In genomic region chr22:20658433-20659222, GRCh38 we compare ENCODE assay signal across 27 cellular contexts.
"Had no signal": no experiment of that assay in that cellular context is flagged by ENCODE, and none has a peak within 500 bp of the region (broad histone marks: within the 10 kb centered on the region; RNA-seq: fewer than 3 reads in every experiment).

No MANE protein-coding gene starts in this region.

- H3K36me3 Mint-ChIP-seq: mesothelial cell of epicardium, neural progenitor cell, type B pancreatic cell had no signal

- H3K4me3 Mint-ChIP-seq: mesothelial cell of epicardium; naive B cell; natural killer cell; nephron progenitor cell; neural progenitor cell; stimulated activated naive B cell treated with anti-CD40 and anti-IgM and Interleukin-4, amounts not matched to agents 10 μg/mL and 1 μg/mL and 100 μg/mL, for 72 hours; stimulated activated naive CD8-positive, alpha-beta T cell treated with anti-CD3 and anti-CD28 coated beads, Interleukin-15, Interleukin-2, amounts not matched to agents 100 ng/mL and 50 ng/mL, for 24 hours; type B pancreatic cell had no signal

- ATAC-seq: natural killer cell; pancreas; right cardiac atrium; sciatic nerve; stimulated activated naive B cell treated with anti-CD40 and anti-IgM and Interleukin-4, amounts not matched to agents 10 μg/mL and 1 μg/mL and 100 μg/mL, for 72 hours had no signal

- H3K27ac ChIP-seq: hepatocyte, left ventricle myocardium inferior, neural progenitor cell, pancreas, prostate gland, skin epidermis, suprapubic skin, tibial nerve, uterus had no signal

- H3K4me1 Mint-ChIP-seq: mesothelial cell of epicardium; naive B cell; nephron progenitor cell; neural progenitor cell; stimulated activated naive B cell treated with anti-CD40 and anti-IgM and Interleukin-4, amounts not matched to agents 10 μg/mL and 1 μg/mL and 100 μg/mL, for 72 hours had no signal

- H2AFZ ChIP-seq: hepatocyte, neural progenitor cell had no signal

- H3K36me3 ChIP-seq: left ventricle myocardium inferior, neural progenitor cell, pancreas, prostate gland, suprapubic skin, tibial nerve, uterus had no signal

- H3K9ac ChIP-seq: neural progenitor cell had no signal

- H3K4me3 ChIP-seq: hepatocyte, left ventricle myocardium inferior, lung, neural progenitor cell, pancreas, prostate gland, suprapubic skin, tibial nerve, uterus had no signal

- H3K27me3 ChIP-seq: neural progenitor cell, tibial nerve had no signal

- DNase-seq: islet precursor cell; left ventricle myocardium inferior; mesendoderm; naive B cell; natural killer cell; nephron progenitor cell; pancreas; posterior cingulate gyrus; retina; right cardiac atrium; stimulated activated CD4-positive, alpha-beta T cell treated with anti-CD3 and anti-CD28 coated beads, Interleukin-12 subunit alpha, Interleukin-12 subunit beta, amount 100 ng/mL, for 4 hours; stimulated activated CD4-positive, alpha-beta T cell treated with anti-CD3 and anti-CD28 coated beads, Interleukin-15, amount 100 ng/mL, for 24 hours; stimulated activated CD4-positive, alpha-beta T cell treated with anti-CD3 and anti-CD28 coated beads, Interleukin-2, amount 100 ng/mL, for 24 hours; stimulated activated CD4-positive, alpha-beta T cell treated with anti-CD3 and anti-CD28 coated beads, Interleukin-4, amount 100 ng/mL, for 1 hour; stimulated activated naive B cell treated with anti-CD40 and anti-IgM and Interleukin-4, amounts not matched to agents 10 μg/mL and 1 μg/mL and 100 μg/mL, for 72 hours; uterus had no signal

- H3K4me1 ChIP-seq: left ventricle myocardium inferior, neural progenitor cell, pancreas, prostate gland, suprapubic skin, tibial nerve, uterus had no signal

- H3K9me3 ChIP-seq: pancreas, prostate gland, suprapubic skin, uterus had no signal

- FAIRE-seq: pancreas had no signal

- H3K79me2 ChIP-seq: hepatocyte had no signal

- H3K27ac Mint-ChIP-seq: mesothelial cell of epicardium; naive B cell; natural killer cell; nephron progenitor cell; neural progenitor cell; stimulated activated naive B cell treated with anti-CD40 and anti-IgM and Interleukin-4, amounts not matched to agents 10 μg/mL and 1 μg/mL and 100 μg/mL, for 72 hours; stimulated activated naive CD8-positive, alpha-beta T cell treated with anti-CD3 and anti-CD28 coated beads, Interleukin-15, Interleukin-2, amounts not matched to agents 100 ng/mL and 50 ng/mL, for 24 hours; type B pancreatic cell had no signal

- H3K4me2 ChIP-seq: hepatocyte, neural progenitor cell had no signal
